ENCODE assay signal across 21 cellular contexts in genomic region chr17:65892912-65893377, GRCh38.
DNase-seq lines count a peak whose midpoint lies in the region; ATAC-seq and TF ChIP-seq lines count a peak whose summit lies in the region.
"Had no signal": no experiment of that assay in that cellular context is flagged by ENCODE, and none has a peak within 500 bp of the region (broad histone marks: within the 10 kb centered on the region; RNA-seq: fewer than 3 reads in every experiment).

No MANE protein-coding gene starts in this region.

- WGBS in testis, 2 donors = 91 to 95% methylated on average over 5 of the region's 5 CpGs

- ATAC-seq in GM19035 (IDR thresholded peaks at IDR 0.05; ENCODE audit: unreplicated experiment) (peak; percentile 63), HG02610 (IDR thresholded peaks at IDR 0.05; ENCODE audit: unreplicated experiment) (peak; percentile 84), HG03432 (IDR thresholded peaks at IDR 0.05; ENCODE audit: unreplicated experiment) (peak; percentile 81), GM21723 (IDR thresholded peaks at IDR 0.05; ENCODE audit: unreplicated experiment) (no peak)
- ATAC-seq: activated naive CD4-positive, alpha-beta T cell treated with anti-CD3 and anti-CD28 coated beads, Interleukin-2, amount 50 U/mL, for 72 hours; HepG2; PC-3 had no signal

- DNase-seq in testis = no peak
- no peak for DNase-seq in substantia nigra (lab: John Stamatoyannopoulos, UW)
- DNase-seq in midbrain (lab: John Stamatoyannopoulos, UW) = no peak
- DNase-seq: activated CD4-positive, alpha-beta T cell treated with anti-CD3 and anti-CD28 coated beads, Interleukin-2, amount 10 ng/mL, durations not matched to agents 7 days and 5 days; cortex of kidney; DMS 273 treated with DMSO at 0.1 percent for 48 hours; erythroblast; GF-D8; left ventricle myocardium inferior; MM.1S; NCI-H2029; NCI-H524 treated with DMSO at 0.1 percent for 48 hours; PC-3; stimulated activated CD4-positive, alpha-beta T cell treated with anti-CD3 and anti-CD28 coated beads, Interleukin-4, amount 100 ng/mL, for 4 hours had no signal

- H3K9me3 ChIP-seq in testis = no peaks in the 10 kb centered on the region
- H3K9me3 ChIP-seq: left ventricle myocardium inferior, tibial nerve had no signal

- H3K36me3 ChIP-seq in testis (ENCODE audit: low read depth, missing control alignments) = no peaks in the 10 kb centered on the region
- H3K36me3 ChIP-seq: left ventricle myocardium inferior, tibial nerve had no signal

- no peak for TF ChIP-seq CTCF in testis (IDR thresholded peaks at IDR 0.05)

- TF ChIP-seq POLR2A in testis (IDR thresholded peaks at IDR 0.05) = no peak

- no peak overlapping the region for H3K4me3 ChIP-seq in testis
- H3K4me3 ChIP-seq: left ventricle myocardium inferior, tibial nerve had no signal

- H3K27ac ChIP-seq in testis (no peak overlapping the region), substantia nigra (ENCODE audit: low read depth, low read length, poor library complexity, severe bottlenecking) (no peak overlapping the region)
- H3K27ac ChIP-seq: left ventricle myocardium inferior, tibial nerve had no signal

- intact Hi-C loops in testis (cut with DNase I; ENCODE audit: low total_unique reads) = no loop called here

- no peaks in the 10 kb centered on the region for H3K4me1 ChIP-seq in testis
- H3K4me1 ChIP-seq: left ventricle myocardium inferior, tibial nerve had no signal

- no peaks in the 10 kb centered on the region for H3K27me3 ChIP-seq in testis
- H3K27me3 ChIP-seq: tibial nerve had no signal
